In the genomic region with DNA sequence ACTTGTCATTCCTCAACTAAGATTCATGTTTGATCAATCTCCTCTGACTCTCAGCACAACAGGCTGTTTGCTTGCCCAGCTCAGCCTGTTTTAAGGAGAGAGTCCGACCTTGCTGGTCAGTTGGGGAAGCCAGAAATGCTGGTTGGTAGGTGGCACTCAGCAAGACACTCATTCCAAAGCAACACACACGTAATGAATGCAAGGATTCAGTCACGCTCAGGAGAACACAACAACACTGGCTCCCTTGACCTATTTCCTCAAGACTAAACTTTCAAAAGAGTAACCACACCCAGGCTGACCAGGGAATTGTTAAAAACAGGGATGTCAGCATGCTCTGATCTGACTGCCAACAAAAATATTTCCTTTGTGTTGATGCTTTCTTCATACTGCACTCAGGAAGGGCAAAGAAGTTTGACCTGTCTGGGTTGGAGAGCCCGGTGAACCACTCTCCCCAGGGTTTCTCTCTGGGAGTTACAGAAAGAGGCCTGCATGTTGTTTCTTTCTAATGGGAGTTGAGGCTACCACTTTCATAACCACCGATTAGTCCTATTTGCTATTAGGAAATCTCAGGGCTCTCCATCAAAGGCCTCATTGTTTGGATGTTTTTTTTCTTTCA, we compare ENCODE assay signal across 9 cellular contexts. TPM values are rescaled to one million over a fixed set of nuclear protein-coding genes. Genes with fewer than 3 reads are reported as not detected.
A peak's percentile ranks its signal among the peaks of the same experiment; 100 is the strongest.
DNase-seq lines count a peak whose midpoint lies in the region; ATAC-seq, FAIRE-seq and TF ChIP-seq lines count a peak whose summit lies in the region.
"Had no signal": no experiment of that assay in that cellular context is flagged by ENCODE, and none has a peak within 500 bp of the region (broad histone marks: within the 10 kb centered on the region; RNA-seq: fewer than 3 reads in every experiment).

No MANE protein-coding gene starts in this region.

- in situ Hi-C loops in gastrocnemius medialis (cut with MboI; ENCODE audit: low sequenced_read_pairs in 4 of 4), result loop anchor here in 3 of 4 donors (10.0 to 25.0 kb wide), 2 partner anchors 344 to 1134 kb away; no protein-coding TSS in a partner anchor

- H3K79me2 ChIP-seq in OCI-LY7 (ENCODE audit: insufficient read depth, low read depth, low read length), result no peaks in the 10 kb centered on the region

- no TSS peak for BruUV-seq in OCI-LY7 (replicated peaks; lab: Mats Ljungman, UMichigan)

- no peaks in the 10 kb centered on the region for H4K20me1 ChIP-seq in OCI-LY7 (ENCODE audit: insufficient read depth, low read length)

- H3K9ac ChIP-seq in adipocyte (ENCODE audit: low read length), result peak overlapping the region; percentile 20

- H3K4me2 ChIP-seq in OCI-LY7 (ENCODE audit: low read length), result no peak overlapping the region

- H3K9me2 ChIP-seq in OCI-LY7 (ENCODE audit: insufficient read depth, low read length), result no peaks in the 10 kb centered on the region

- POLR2A ChIA-PET in OCI-LY7 (lab: Charles Lee), result no interaction called here

- TF ChIP-seq POLR2A in gastrocnemius medialis (IDR thresholded peaks at IDR 0.05), result no peak
- no peak for TF ChIP-seq POLR2A in GM12892 (IDR thresholded peaks at IDR 0.05; ENCODE audit: low read depth, low read length)

- H3K4me1 ChIP-seq in adipocyte (ENCODE audit: control insufficient read depth, insufficient read depth, low read length) (peaks cover 51% of the 10 kb centered on the region), gastrocnemius medialis (no peaks in the 10 kb centered on the region), OCI-LY7 (ENCODE audit: insufficient read depth, low read length, poor library complexity, severe bottlenecking) (no peaks in the 10 kb centered on the region), SJCRH30 (peaks cover 15% of the 10 kb centered on the region)

- TF ChIP-seq CTCF in gastrocnemius medialis (IDR thresholded peaks at IDR 0.05 in 4 of 5, conservative IDR thresholded peaks at IDR 0.05 in 1 of 5), result no peak
- no peak for TF ChIP-seq CTCF in OCI-LY7 (conservative IDR thresholded peaks at IDR 0.05; ENCODE audit: low read length)

- H2AFZ ChIP-seq in OCI-LY7 (ENCODE audit: low read length), result no peak overlapping the region

- DNase-seq in GM04503 (ENCODE audit: low read depth) (peak; percentile 73), adipocyte (ENCODE audit: low read depth) (peak; percentile 85), globus pallidus (ENCODE audit: low spot score) (peak; percentile 9), gastrocnemius medialis (peak in 1 of 2 donors; percentile 22), GM12892 (ENCODE audit: insufficient read length) (no peak), OCI-LY7 (ENCODE audit: low spot score) (no peak), SJCRH30 (no peak), NCI-H82 (lab: John Stamatoyannopoulos, UW) (no peak)

- no peaks in the 10 kb centered on the region for H3K9me3 ChIP-seq in adipocyte (ENCODE audit: control insufficient read depth, low read length)
- no peaks in the 10 kb centered on the region for H3K9me3 ChIP-seq in gastrocnemius medialis
- no peaks in the 10 kb centered on the region for H3K9me3 ChIP-seq in OCI-LY7 (ENCODE audit: low read length)
- H3K9me3 ChIP-seq in SJCRH30 (replicated peaks), result no peaks in the 10 kb centered on the region

- intact Hi-C loops in gastrocnemius medialis (cut with DNase I; ENCODE audit: low total_unique reads) (no loop called here), OCI-LY7 (cut with micrococcal nuclease; ENCODE audit: unreplicated experiment) (no loop called here)

- FAIRE-seq in GM12892 (lab: Jason Lieb, UNC), result no peak

- no peak overlapping the region for H3K27ac ChIP-seq in gastrocnemius medialis
- H3K27ac ChIP-seq in OCI-LY7 (ENCODE audit: low read depth, low read length, poor library complexity, severe bottlenecking), result no peak overlapping the region
- no peak overlapping the region for H3K27ac ChIP-seq in SJCRH30
- H3K27ac ChIP-seq: VCaP had no signal

- CTCF ChIA-PET in OCI-LY7 (lab: Charles Lee; ENCODE audit: unreplicated experiment), result no interaction called here

- ATAC-seq in gastrocnemius medialis, result peak; percentile 42 to 70

- H3K36me3 ChIP-seq in adipocyte (ENCODE audit: control insufficient read depth, insufficient read depth, low read length, severe bottlenecking) (no peaks in the 10 kb centered on the region), gastrocnemius medialis (no peaks in the 10 kb centered on the region), OCI-LY7 (ENCODE audit: insufficient read depth, low read length) (no peaks in the 10 kb centered on the region), SJCRH30 (no peaks in the 10 kb centered on the region)

- H3K27me3 ChIP-seq in adipocyte (replicated peaks; ENCODE audit: control insufficient read depth, insufficient read depth, low read length) (no peaks in the 10 kb centered on the region), gastrocnemius medialis (no peaks in the 10 kb centered on the region), SJCRH30 (no peaks in the 10 kb centered on the region)

- H3K4me3 ChIP-seq in adipocyte (ENCODE audit: low read length) (no peak overlapping the region), gastrocnemius medialis (no peak overlapping the region), OCI-LY7 (ENCODE audit: low read depth, low read length, poor library complexity, severe bottlenecking) (no peak overlapping the region), SJCRH30 (no peak overlapping the region)

RNA-seq across cellular contexts. Expression of gene PREP, which starts 25.6 kb away (rescaled TPM):
- 10 to 100 TPM; 34.6 to 71.8 (median 51.8) TPM for total RNA-seq in gastrocnemius medialis
- polyA plus RNA-seq in GM12892 (2012; ENCODE audit: missing spikeins), result 27.9 TPM
- total RNA-seq in OCI-LY7 (2014; rRNA removed; shearing (Covaris generic)), result 10.4 and 12.0 TPM in 2 replicates
- 27.0 and 28.8 TPM in 2 replicates for total RNA-seq in OCI-LY7 (2022)
- total RNA-seq in SJCRH30 (2014; rRNA removed; shearing (Covaris generic)), result 46.2 and 46.4 TPM in 2 replicates

Comparison
In these comparisons a context has a peak if more than half of its experiments do, and no peak if none do; other contexts are left out.
1. DNase-seq: peak in GM04503 (single experiment), adipocyte (single experiment) and globus pallidus (single experiment); none in GM12892 (single experiment), OCI-LY7 (single experiment), SJCRH30 (0 of 2) and NCI-H82 (single experiment).